ENCODE assay signal across 1 cellular context in genomic region chr11:46597155-46597554, GRCh38.
TF ChIP-seq lines count a peak whose summit lies in the region.

No MANE protein-coding gene starts in this region.

TF ChIP-seq in HepG2, 621 proteins besides CTCF, POLR2A, EP300 and RAD21 (continued from another document and continues in another):
- TF ChIP-seq HMGXB4 (CRISPR knock-in tag; IDR thresholded peaks at IDR 0.05; ENCODE audit: borderline replicate concordance in 1 of 2, low read depth in 1 of 2) (no peak), FOXK1 (CRISPR knock-in tag; IDR thresholded peaks at IDR 0.05; ENCODE audit: borderline replicate concordance, low read depth) (no peak), FOXP1 (IDR thresholded peaks at IDR 0.05) (no peak), FOXP1 (CRISPR knock-in tag; IDR thresholded peaks at IDR 0.05) (peak; percentile 27; the same call in 1 of the 2 replicates), HHEX (CRISPR knock-in tag; IDR thresholded peaks at IDR 0.05) (no peak), ARNT (IDR thresholded peaks at IDR 0.05) (no peak), SIX4 (CRISPR knock-in tag; IDR thresholded peaks at IDR 0.05) (no peak), ZNF563 (CRISPR knock-in tag; IDR thresholded peaks at IDR 0.05) (no peak), AHDC1 (CRISPR knock-in tag; IDR thresholded peaks at IDR 0.05; ENCODE audit: borderline replicate concordance) (peak; percentile 72; the same call in 1 of the 2 replicates), NCOA5 (CRISPR knock-in tag; IDR thresholded peaks at IDR 0.05) (no peak), E2F5 (CRISPR knock-in tag; conservative IDR thresholded peaks at IDR 0.05) (no peak), KLF16 (CRISPR knock-in tag; IDR thresholded peaks at IDR 0.05) (no peak), ZNF740 (CRISPR knock-in tag; IDR thresholded peaks at IDR 0.05) (no peak), ZNF251 (CRISPR knock-in tag; IDR thresholded peaks at IDR 0.05) (no peak), ZNF20 (CRISPR knock-in tag; IDR thresholded peaks at IDR 0.05) (no peak), ZNF10 (CRISPR knock-in tag; IDR thresholded peaks at IDR 0.05; ENCODE audit: borderline replicate concordance, low read depth) (no peak), ZNF672 (CRISPR knock-in tag; IDR thresholded peaks at IDR 0.05) (no peak), SALL2 (CRISPR knock-in tag; IDR thresholded peaks at IDR 0.05) (no peak), ZNF513 (CRISPR knock-in tag; conservative IDR thresholded peaks at IDR 0.05) (no peak), TERF1 (CRISPR knock-in tag; IDR thresholded peaks at IDR 0.05) (no peak), RNF2 (conservative IDR thresholded peaks at IDR 0.05; ENCODE audit: low read depth) (no peak), ZNF619 (CRISPR knock-in tag; IDR thresholded peaks at IDR 0.05) (no peak), JUN (CRISPR knock-in tag; IDR thresholded peaks at IDR 0.05) (no peak), ZNF564 (CRISPR knock-in tag; IDR thresholded peaks at IDR 0.05) (no peak), MXD4 (CRISPR knock-in tag; IDR thresholded peaks at IDR 0.05) (no peak), RARG (CRISPR knock-in tag; IDR thresholded peaks at IDR 0.05; ENCODE audit: low read depth) (no peak), ATM (IDR thresholded peaks at IDR 0.05; ENCODE audit: borderline replicate concordance) (no peak), SALL1 (CRISPR knock-in tag; IDR thresholded peaks at IDR 0.05) (peak; percentile 58), UBTF (CRISPR knock-in tag; IDR thresholded peaks at IDR 0.05) (no peak), ZNF235 (CRISPR knock-in tag; IDR thresholded peaks at IDR 0.05; ENCODE audit: borderline replicate concordance) (no peak), ZNF260 (CRISPR knock-in tag; IDR thresholded peaks at IDR 0.05; ENCODE audit: borderline replicate concordance, low read depth) (no peak), ZNF549 (CRISPR knock-in tag; IDR thresholded peaks at IDR 0.05) (no peak), ZFP91 (CRISPR knock-in tag; IDR thresholded peaks at IDR 0.05; ENCODE audit: borderline replicate concordance) (no peak), KDM5B (CRISPR knock-in tag; IDR thresholded peaks at IDR 0.05; ENCODE audit: borderline replicate concordance) (no peak), SCMH1 (CRISPR knock-in tag; IDR thresholded peaks at IDR 0.05; ENCODE audit: borderline replicate concordance) (no peak), ZGPAT (CRISPR knock-in tag; IDR thresholded peaks at IDR 0.05) (peak; percentile 32; the same call in 1 of the 2 replicates), SMARCC2 (IDR thresholded peaks at IDR 0.05) (no peak), HNRNPLL (IDR thresholded peaks at IDR 0.05; ENCODE audit: low read depth, low read length, poor library complexity, severe bottlenecking) (no peak), SP140L (CRISPR knock-in tag; IDR thresholded peaks at IDR 0.05; ENCODE audit: borderline replicate concordance) (no peak), POGZ (CRISPR knock-in tag; IDR thresholded peaks at IDR 0.05) (no peak), SOX5 (CRISPR knock-in tag; IDR thresholded peaks at IDR 0.05; ENCODE audit: borderline replicate concordance) (peak; percentile 72), ZFP37 (CRISPR knock-in tag; IDR thresholded peaks at IDR 0.05; ENCODE audit: borderline replicate concordance) (no peak), ZNF512 (CRISPR knock-in tag; IDR thresholded peaks at IDR 0.05) (no peak), ZNF256 (CRISPR knock-in tag; conservative IDR thresholded peaks at IDR 0.05) (no peak), ZNF749 (CRISPR knock-in tag; IDR thresholded peaks at IDR 0.05; ENCODE audit: borderline replicate concordance) (no peak), BHLHE40 (IDR thresholded peaks at IDR 0.05; ENCODE audit: low read length) (no peak), ZNF605 (CRISPR knock-in tag; IDR thresholded peaks at IDR 0.05) (no peak), RBAK (CRISPR knock-in tag; IDR thresholded peaks at IDR 0.05) (no peak)
